In genomic region chr10:131979821-131980270, GRCh38 we compare ENCODE assay signal across 9 cellular contexts.
A peak's percentile ranks its signal among the peaks of the same experiment; 100 is the strongest.
DNase-seq lines count a peak whose midpoint lies in the region; ATAC-seq lines count a peak whose summit lies in the region.
"Had no signal": no experiment of that assay in that cellular context is flagged by ENCODE, and none has a peak within 500 bp of the region (broad histone marks: within the 10 kb centered on the region; RNA-seq: fewer than 3 reads in every experiment).

No MANE protein-coding gene starts in this region.

- peak overlapping the region; percentile 77 to 91 for H3K4me3 Mint-ChIP-seq in stimulated activated naive CD8-positive, alpha-beta T cell treated with anti-CD3 and anti-CD28 coated beads, Interleukin-15, amount 100 ng/mL, for 72 hours

- ATAC-seq in stimulated activated naive CD8-positive, alpha-beta T cell treated with anti-CD3 and anti-CD28 coated beads, Interleukin-15, amount 100 ng/mL, for 72 hours, result no peak
- no peak for ATAC-seq in HG02759 (IDR thresholded peaks at IDR 0.05; ENCODE audit: unreplicated experiment)

- no peaks in the 10 kb centered on the region for H3K9me3 Mint-ChIP-seq in stimulated activated naive CD8-positive, alpha-beta T cell treated with anti-CD3 and anti-CD28 coated beads, Interleukin-15, amount 100 ng/mL, for 72 hours

- H3K27me3 Mint-ChIP-seq in stimulated activated naive CD8-positive, alpha-beta T cell treated with anti-CD3 and anti-CD28 coated beads, Interleukin-15, amount 100 ng/mL, for 72 hours, result no peaks in the 10 kb centered on the region

- peak overlapping the region in 1 of 2 donors; percentile 50 for H3K27ac Mint-ChIP-seq in stimulated activated naive CD8-positive, alpha-beta T cell treated with anti-CD3 and anti-CD28 coated beads, Interleukin-15, amount 100 ng/mL, for 72 hours

- peaks cover 60% of the 10 kb centered on the region for H3K4me1 Mint-ChIP-seq in stimulated activated naive CD8-positive, alpha-beta T cell treated with anti-CD3 and anti-CD28 coated beads, Interleukin-15, amount 100 ng/mL, for 72 hours

- peak; percentile 34 for DNase-seq in DMS 273 (lab: John Stamatoyannopoulos, UW; ENCODE audit: unreplicated experiment)
- no peak for DNase-seq in DMS 273 treated with DMSO at 0.1 percent for 48 hours (lab: John Stamatoyannopoulos, UW)
- peak; percentile 46 for DNase-seq in astrocyte of the hippocampus (ENCODE audit: low read depth, low spot score)
- peak; percentile 46 for DNase-seq in iris pigment epithelial cell (ENCODE audit: low read depth)
- no peak for DNase-seq in stimulated activated naive CD8-positive, alpha-beta T cell treated with anti-CD3 and anti-CD28 coated beads, Interleukin-15, amount 100 ng/mL, for 72 hours
- DNase-seq in activated gamma-delta T cell treated with Interleukin-2 at 50 U/mL for 16 hours, result no peak
- no peak for DNase-seq in NCI-H510A (lab: John Stamatoyannopoulos, UW)
- DNase-seq: MM.1S had no signal

Comparison
In these comparisons a context has a peak if more than half of its experiments do, and no peak if none do; other contexts are left out.
1. DNase-seq: peak in DMS 273 (single experiment), astrocyte of the hippocampus (single experiment) and iris pigment epithelial cell (single experiment); none in DMS 273 treated with DMSO at 0.1 percent for 48 hours (single experiment), stimulated activated naive CD8-positive, alpha-beta T cell treated with anti-CD3 and anti-CD28 coated beads, Interleukin-15, amount 100 ng/mL, for 72 hours (0 of 2), activated gamma-delta T cell treated with Interleukin-2 at 50 U/mL for 16 hours (single experiment) and NCI-H510A (single experiment).